ENCODE assay signal across 23 cellular contexts in the genomic region with DNA sequence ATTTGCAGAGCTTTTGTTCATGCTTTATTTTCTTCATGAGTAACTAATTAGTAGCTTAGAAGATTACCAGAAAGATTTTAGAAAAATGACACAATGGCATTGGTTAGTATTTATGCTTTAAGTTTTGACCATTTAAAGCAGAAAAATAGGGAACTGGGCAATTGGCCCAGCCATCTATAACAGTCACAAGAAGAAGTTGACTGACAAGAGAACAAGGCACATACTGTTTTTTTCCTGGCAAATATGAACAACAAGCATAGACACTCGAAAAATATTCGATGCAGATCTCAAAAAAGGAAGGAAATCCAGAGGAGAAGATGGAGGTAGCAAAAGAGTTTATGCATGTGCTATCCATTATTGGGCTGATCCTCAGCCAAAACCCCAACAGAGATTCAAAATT.
"Had no signal": no experiment of that assay in that cellular context is flagged by ENCODE, and none has a peak within 500 bp of the region (broad histone marks: within the 10 kb centered on the region; RNA-seq: fewer than 3 reads in every experiment).

No MANE protein-coding gene starts in this region.

- H3K36me3 ChIP-seq: esophagus muscularis mucosa, lower lobe of right lung, right lobe of liver, suprapubic skin, transverse colon, upper lobe of right lung, uterus had no signal

- H3K4me3 ChIP-seq: coronary artery, esophagus muscularis mucosa, lower lobe of right lung, psoas muscle, right lobe of liver, suprapubic skin, transverse colon, upper lobe of right lung, uterus had no signal

- H3K27ac ChIP-seq: coronary artery, esophagus muscularis mucosa, foreskin keratinocyte, lower lobe of right lung, psoas muscle, right lobe of liver, suprapubic skin, transverse colon, upper lobe of right lung, uterus had no signal

- DNase-seq: dermis blood vessel endothelial cell; effector memory CD4-positive, alpha-beta T cell; hypothalamus; immature natural killer cell; left ventricle myocardium superior; lower lobe of right lung; naive thymus-derived CD8-positive, alpha-beta T cell; nephron progenitor cell; nucleus accumbens; posterior cingulate gyrus; psoas muscle; right lobe of liver; small intestine; stimulated activated CD4-positive, alpha-beta T cell treated with anti-CD3 and anti-CD28 coated beads, Interleukin-15, amount 100 ng/mL, for 24 hours; stimulated activated CD4-positive, alpha-beta T cell treated with anti-CD3 and anti-CD28 coated beads, Interleukin-2, amount 100 ng/mL, for 48 hours; stimulated activated naive B cell treated with anti-CD40 and anti-IgM and Interleukin-4, amounts not matched to agents 10 μg/mL and 1 μg/mL and 100 μg/mL, for 72 hours; transverse colon; upper lobe of right lung; uterus had no signal

- H3K4me1 ChIP-seq: esophagus muscularis mucosa, foreskin keratinocyte, lower lobe of right lung, psoas muscle, right lobe of liver, suprapubic skin, transverse colon, upper lobe of right lung, uterus had no signal

- H3K27me3 ChIP-seq: esophagus muscularis mucosa, foreskin keratinocyte, right lobe of liver, suprapubic skin, transverse colon, upper lobe of right lung, uterus had no signal

- H3K9me3 ChIP-seq: esophagus muscularis mucosa, lower lobe of right lung, psoas muscle, right lobe of liver, suprapubic skin, transverse colon, upper lobe of right lung, uterus had no signal
